17 cellular contexts compared by ENCODE assay signal in genomic region chr6:43803055-43803782, GRCh38. TPM values are rescaled to one million over a fixed set of nuclear protein-coding genes. Genes with fewer than 3 reads are reported as not detected.
DNase-seq lines count a peak whose midpoint lies in the region; ATAC-seq and TF ChIP-seq lines count a peak whose summit lies in the region.
"Had no signal": no experiment of that assay in that cellular context is flagged by ENCODE, and none has a peak within 500 bp of the region (broad histone marks: within the 10 kb centered on the region; RNA-seq: fewer than 3 reads in every experiment).

No MANE protein-coding gene starts in this region.

- H3K14ac ChIP-seq in mesenchymal stem cell (ENCODE audit: low read length in 2 of 2): no peak overlapping the region

- TF ChIP-seq CTCF in AG10803 (conservative IDR thresholded peaks at IDR 0.05; ENCODE audit: low read length): no peak
- no peak for TF ChIP-seq CTCF in epithelial cell of esophagus (IDR thresholded peaks at IDR 0.05; ENCODE audit: insufficient read depth, low read depth, low read length, missing control alignments)

- no peak overlapping the region for H3K23ac ChIP-seq in mesenchymal stem cell (ENCODE audit: low read length in 2 of 2)

- TF ChIP-seq RAD21 in Ishikawa (IDR thresholded peaks at IDR 0.05; ENCODE audit: low read depth): no peak

- H3K4me3 ChIP-seq in AG10803 (ENCODE audit: low read length): no peak overlapping the region
- no peak overlapping the region for H3K4me3 ChIP-seq in epithelial cell of esophagus (ENCODE audit: low read length)
- H3K4me3 ChIP-seq in mesenchymal stem cell (ENCODE audit: insufficient read depth in 1 of 2, low read depth in 1 of 2, low read length in 2 of 2): no peak overlapping the region
- H3K4me3 ChIP-seq: esophagus squamous epithelium, vagina had no signal

- H3K9ac ChIP-seq in mesenchymal stem cell (ENCODE audit: low read length): no peak overlapping the region

- no peaks in the 10 kb centered on the region for H3K9me3 ChIP-seq in mesenchymal stem cell (ENCODE audit: control insufficient read depth, low read length)
- H3K9me3 ChIP-seq: esophagus squamous epithelium, vagina had no signal

- peaks cover 0 to 3% of the 10 kb centered on the region in 2 experiments for H3K27me3 ChIP-seq in mesenchymal stem cell (ENCODE audit: control insufficient read depth in 1 of 2, insufficient read depth in 1 of 2, low read length in 2 of 2)
- H3K27me3 ChIP-seq: esophagus squamous epithelium, vagina had no signal

- H2BK120ac ChIP-seq in mesenchymal stem cell (ENCODE audit: low read depth, low read length): peak overlapping the region; percentile 23

- peak overlapping the region in 1 of 2 experiments; percentile 37 for H2BK12ac ChIP-seq in mesenchymal stem cell (ENCODE audit: low read length in 2 of 2)

- peak; percentile 61 for DNase-seq in AG10803 (ENCODE audit: low read depth)
- peak; percentile 50 for DNase-seq in epithelial cell of esophagus (ENCODE audit: low read depth)
- DNase-seq in mesenchymal stem cell: peak; percentile 55
- no peak for DNase-seq in Kasumi-1 (lab: John Stamatoyannopoulos, UW)
- no peak for DNase-seq in NCI-H2081 treated with DMSO at 0.1 percent for 48 hours (lab: John Stamatoyannopoulos, UW)
- no peak for DNase-seq in AG08396 (ENCODE audit: low spot score)
- DNase-seq: amniotic stem cell; esophagus squamous epithelium; H9; NCI-H1930; NCI-H774; nucleus accumbens; SHP77; stimulated activated naive CD8-positive, alpha-beta T cell treated with anti-CD3 and anti-CD28 coated beads, Interleukin-15, Interleukin-2, amounts not matched to agents 100 U/mL and 50 U/mL, for 24 hours had no signal

- H3K27ac ChIP-seq in mesenchymal stem cell (ENCODE audit: low read length, poor library complexity, severe bottlenecking): no peak overlapping the region
- H3K27ac ChIP-seq: vagina had no signal

- 48% methylated on average over 5 of the region's 6 CpGs for WGBS in mesenchymal stem cell

- H3K4ac ChIP-seq in mesenchymal stem cell (ENCODE audit: low read depth in 1 of 2, low read length in 2 of 2): peak overlapping the region; percentile 38 to 47

- no peak overlapping the region for H4K8ac ChIP-seq in mesenchymal stem cell (ENCODE audit: low read length)

- no peak overlapping the region for H3K4me2 ChIP-seq in mesenchymal stem cell (ENCODE audit: low read length, poor library complexity, severe bottlenecking)

- no peak overlapping the region for H2AK5ac ChIP-seq in mesenchymal stem cell (ENCODE audit: low read length, severe bottlenecking)

- H3K79me1 ChIP-seq in mesenchymal stem cell (replicated peaks; ENCODE audit: low read length, poor library complexity, severe bottlenecking): no peaks in the 10 kb centered on the region

- no peak for ATAC-seq in HG03439 (IDR thresholded peaks at IDR 0.05; ENCODE audit: unreplicated experiment)
- ATAC-seq: stimulated activated naive CD8-positive, alpha-beta T cell treated with anti-CD3 and anti-CD28 coated beads, Interleukin-15, Interleukin-2, amounts not matched to agents 100 U/mL and 50 U/mL, for 24 hours had no signal

- no peak overlapping the region for H4K91ac ChIP-seq in mesenchymal stem cell (ENCODE audit: low read length)

- peaks cover 31% of the 10 kb centered on the region for H3K4me1 ChIP-seq in mesenchymal stem cell (ENCODE audit: control insufficient read depth, insufficient read depth, low read depth, low read length)

- H2AFZ ChIP-seq in mesenchymal stem cell (ENCODE audit: low read depth, low read length): no peak overlapping the region

- no peak overlapping the region for H2BK5ac ChIP-seq in mesenchymal stem cell (ENCODE audit: low read depth, low read length, poor library complexity, severe bottlenecking)

- H3K36me3 ChIP-seq in mesenchymal stem cell (ENCODE audit: control insufficient read depth in 1 of 2, insufficient read depth in 2 of 2, low read depth in 1 of 2, low read length in 2 of 2): no peaks in the 10 kb centered on the region
- H3K36me3 ChIP-seq: esophagus squamous epithelium, vagina had no signal

- no peak for TF ChIP-seq EP300 in Ishikawa (IDR thresholded peaks at IDR 0.05; ENCODE audit: borderline replicate concordance)

- no peak overlapping the region for H2BK15ac ChIP-seq in mesenchymal stem cell (ENCODE audit: low read depth, poor library complexity, severe bottlenecking)

- H3K18ac ChIP-seq in mesenchymal stem cell (ENCODE audit: low read depth in 1 of 2, low read length in 2 of 2): peak overlapping the region; percentile 37 to 71

TF ChIP-seq in Ishikawa, 13 proteins besides CTCF, POLR2A, EP300 and RAD21:
- 0 out of 2 replicates have a peak, but pooled peaks have one; percentile 39 for TF ChIP-seq CEBPB (IDR thresholded peaks at IDR 0.05)
- no peak for TF ChIP-seq TCF12 (IDR thresholded peaks at IDR 0.05; ENCODE audit: low read depth)

RNA-seq across cellular contexts. Expression of gene VEGFA, which starts 33.2 kb away (rescaled TPM):
- 94.9 TPM for polyA plus RNA-seq in mesenchymal stem cell (2013, experiment 1 of 2)
- polyA plus RNA-seq in mesenchymal stem cell (2013, experiment 2 of 2): 89.3 TPM

Comparison
In these comparisons a context has a peak if more than half of its experiments do, and no peak if none do; other contexts are left out.
1. DNase-seq: peak in AG10803 (single experiment), epithelial cell of esophagus (single experiment) and mesenchymal stem cell (single experiment); none in Kasumi-1 (0 of 2), NCI-H2081 treated with DMSO at 0.1 percent for 48 hours (single experiment) and AG08396 (single experiment).